ENCODE assay signal across 8 cellular contexts in genomic region chr18:44678725-44679055, GRCh38. TPM values are rescaled to one million over a fixed set of nuclear protein-coding genes. Genes with fewer than 3 reads are reported as not detected.
DNase-seq lines count a peak whose midpoint lies in the region; ATAC-seq, FAIRE-seq and TF ChIP-seq lines count a peak whose summit lies in the region.

No MANE protein-coding gene starts in this region.

- peaks cover 34% of the 10 kb centered on the region for H3K79me2 ChIP-seq in DOHH2 (ENCODE audit: control insufficient read depth, low read length)

- WGBS in esophagus muscularis mucosa = 20% methylated on average over 7 of the region's 7 CpGs

- H3K27ac ChIP-seq in DOHH2 (ENCODE audit: low read depth, low read length) = no peak overlapping the region
- peak overlapping the region; percentile 97 to 98 (median 98) for H3K27ac ChIP-seq in esophagus muscularis mucosa (replicated peaks in 1 of 4)
- no peak overlapping the region for H3K27ac ChIP-seq in rectal smooth muscle tissue (ENCODE audit: low read depth, low read length)

- H3K36me3 ChIP-seq in DOHH2 (ENCODE audit: control insufficient read depth, low read length) (peaks cover 3% of the 10 kb centered on the region; the same call in 1 of the 2 replicates), esophagus muscularis mucosa (no peaks in the 10 kb centered on the region), rectal smooth muscle tissue (ENCODE audit: control insufficient read depth, insufficient read depth, low read length) (no peaks in the 10 kb centered on the region)

- H3K9me3 ChIP-seq in DOHH2 (ENCODE audit: control insufficient read depth, insufficient read depth, low read length) (no peaks in the 10 kb centered on the region), esophagus muscularis mucosa (no peaks in the 10 kb centered on the region)

- peaks cover 6% of the 10 kb centered on the region; the same call in 1 of the 2 replicates for H4K20me1 ChIP-seq in DOHH2 (ENCODE audit: control insufficient read depth, insufficient read depth, low read depth, low read length)

- FAIRE-seq in RCC 7860 (lab: Jason Lieb, UNC) = peak; percentile 2

- H3K4me3 ChIP-seq in DOHH2 (ENCODE audit: low read length) (peak overlapping the region; percentile 94), esophagus muscularis mucosa (peak overlapping the region; percentile 85 to 94 (median 92)), rectal smooth muscle tissue (ENCODE audit: low read length) (peak overlapping the region; percentile 47)

- H3K9me2 ChIP-seq in DOHH2 (replicated peaks; ENCODE audit: control insufficient read depth, low read length) = no peaks in the 10 kb centered on the region

- intact Hi-C loops in esophagus muscularis mucosa (cut with DNase I) (loop anchor here (5.0 to 10.0 kb wide), 6 partner anchors 219 to 766 kb away; no protein-coding TSS in a partner anchor), sciatic nerve (cut with DNase I) (no loop called here)

- H3K4me2 ChIP-seq in DOHH2 (ENCODE audit: low read length) = peak overlapping the region; percentile 40

- no peak overlapping the region for H3K9ac ChIP-seq in rectal smooth muscle tissue (ENCODE audit: low read length)

- TF ChIP-seq CTCF in DOHH2 (IDR thresholded peaks at IDR 0.05; ENCODE audit: low read depth, low read length, poor library complexity, severe bottlenecking) (no peak), esophagus muscularis mucosa (IDR thresholded peaks at IDR 0.05) (no peak)

- DNase-seq in RCC 7860 (ENCODE audit: low spot score) (no peak), esophagus muscularis mucosa (ENCODE audit: extremely low spot score) (no peak), sciatic nerve (ENCODE audit: low spot score) (no peak), GOT3 (lab: John Stamatoyannopoulos, UW) (no peak), mucosa of gallbladder (ENCODE audit: low spot score) (no peak)

- ATAC-seq in sciatic nerve (no peak), HG03439 (IDR thresholded peaks at IDR 0.05; ENCODE audit: unreplicated experiment) (no peak)

- no peak for TF ChIP-seq POLR2A in esophagus muscularis mucosa (IDR thresholded peaks at IDR 0.05; ENCODE audit: low read depth)

- no peaks in the 10 kb centered on the region for H3F3A ChIP-seq in DOHH2 (ENCODE audit: control insufficient read depth, insufficient read depth)

- no peaks in the 10 kb centered on the region for H3K27me3 ChIP-seq in DOHH2 (ENCODE audit: control insufficient read depth, low read length)
- no peaks in the 10 kb centered on the region for H3K27me3 ChIP-seq in esophagus muscularis mucosa
- no peaks in the 10 kb centered on the region for H3K27me3 ChIP-seq in rectal smooth muscle tissue (ENCODE audit: control insufficient read depth, insufficient read depth, low read length)

- peaks cover 33% of the 10 kb centered on the region for H3K4me1 ChIP-seq in DOHH2 (ENCODE audit: control insufficient read depth, low read length)
- H3K4me1 ChIP-seq in esophagus muscularis mucosa = peaks cover 9 to 35% (median 29%) of the 10 kb centered on the region in 4 donors
- H3K4me1 ChIP-seq in rectal smooth muscle tissue (ENCODE audit: control insufficient read depth, insufficient read depth, low read length) = peaks cover 10% of the 10 kb centered on the region

- no peak for TF ChIP-seq EP300 in esophagus muscularis mucosa (IDR thresholded peaks at IDR 0.05)

RNA-seq across cellular contexts. Expression of gene SETBP1, which starts 2.0 kb away (rescaled TPM):
- total RNA-seq in esophagus muscularis mucosa (10 to 100 TPM; 40.9 to 86.5 (median 65.1) TPM), sciatic nerve (44.5 TPM), mucosa of gallbladder (36.2 TPM)

Comparison
In these comparisons a context has a peak if more than half of its experiments do, and no peak if none do; other contexts are left out.
1. H3K27ac ChIP-seq: peak in esophagus muscularis mucosa (4 of 4); none in DOHH2 (single experiment) and rectal smooth muscle tissue (single experiment).
2. Peak in every context shown above with its lines, with median percentiles within 50 percentile points of each other: H3K4me3 ChIP-seq.